8 cellular contexts compared by ENCODE assay signal in the genomic region with DNA sequence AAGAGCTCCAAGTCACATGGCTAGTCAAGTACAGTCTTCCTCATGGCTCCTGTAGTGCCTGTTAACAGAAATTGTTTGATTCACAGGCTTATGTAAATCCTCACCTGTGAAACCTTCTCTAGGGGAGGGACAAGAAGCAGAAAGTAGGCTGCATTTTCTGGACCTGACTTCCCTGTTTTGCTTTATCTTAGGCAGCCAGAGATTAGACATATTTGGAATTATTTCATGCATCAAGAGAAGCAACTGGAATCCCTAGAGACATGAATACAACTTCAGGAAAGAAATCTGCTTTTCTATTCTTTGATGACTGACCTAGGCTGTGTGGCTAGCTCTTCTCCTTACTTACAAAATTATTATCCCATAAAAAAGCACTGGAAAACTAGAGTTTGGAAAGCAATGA. TPM values are rescaled to one million over a fixed set of nuclear protein-coding genes. Genes with fewer than 3 reads are reported as not detected.
DNase-seq lines count a peak whose midpoint lies in the region; ATAC-seq and TF ChIP-seq lines count a peak whose summit lies in the region.

No MANE protein-coding gene starts in this region.

- peaks cover 3 to 5% of the 10 kb centered on the region in 2 donors for H3K36me3 Mint-ChIP-seq in activated T-cell treated with anti-CD3 and anti-CD28 coated beads, Interleukin-2, amount 50 U/mL, for 72 hours (ENCODE audit: insufficient read depth in 2 of 2)

- H3K27ac Mint-ChIP-seq in activated T-cell treated with anti-CD3 and anti-CD28 coated beads, Interleukin-2, amount 50 U/mL, for 72 hours, result peak overlapping the region; percentile 68

- peaks cover 0 to 2% of the 10 kb centered on the region in 2 donors for H3K9me3 Mint-ChIP-seq in activated T-cell treated with anti-CD3 and anti-CD28 coated beads, Interleukin-2, amount 50 U/mL, for 72 hours

- no peak for TF ChIP-seq EP300 in upper lobe of left lung (IDR thresholded peaks at IDR 0.05)

- no peaks in the 10 kb centered on the region for H3K27me3 Mint-ChIP-seq in activated T-cell treated with anti-CD3 and anti-CD28 coated beads, Interleukin-2, amount 50 U/mL, for 72 hours (ENCODE audit: low read depth)

- peaks cover 3% of the 10 kb centered on the region for H3K36me3 ChIP-seq in effector memory CD4-positive, alpha-beta T cell (ENCODE audit: control insufficient read depth, insufficient read depth, low read length)
- H3K36me3 ChIP-seq in muscle layer of colon (ENCODE audit: insufficient read depth, low read length), result no peaks in the 10 kb centered on the region
- no peaks in the 10 kb centered on the region for H3K36me3 ChIP-seq in upper lobe of left lung

- peak overlapping the region; percentile 15 for H3K9ac ChIP-seq in muscle layer of colon (ENCODE audit: low read length)

- H3K27ac ChIP-seq in effector memory CD4-positive, alpha-beta T cell (ENCODE audit: insufficient read depth, low read length, poor library complexity, severe bottlenecking), result peak overlapping the region; percentile 37
- H3K27ac ChIP-seq in muscle layer of colon (ENCODE audit: low read depth, low read length) (peak overlapping the region; percentile 19), upper lobe of left lung (peak overlapping the region; percentile 54 to 84 (median 76))

- no peak for TF ChIP-seq CTCF in upper lobe of left lung (IDR thresholded peaks at IDR 0.05)

- DNase-seq in activated T-cell treated with anti-CD3 and anti-CD28 coated beads, Interleukin-2, amount 50 U/mL, for 72 hours, result no peak
- no peak for DNase-seq in activated T-cell treated with anti-CD3 and anti-CD28 coated beads, Interleukin-2, amount 50 U/mL, for 48 hours
- no peak for DNase-seq in effector memory CD4-positive, alpha-beta T cell
- DNase-seq in upper lobe of left lung (no peak), hippocampal formation (lab: John Stamatoyannopoulos, UW) (no peak)

- no peak overlapping the region for H3K4me3 Mint-ChIP-seq in activated T-cell treated with anti-CD3 and anti-CD28 coated beads, Interleukin-2, amount 50 U/mL, for 72 hours

- H3K4me3 ChIP-seq in effector memory CD4-positive, alpha-beta T cell (ENCODE audit: insufficient read depth, low read depth, low read length, poor library complexity, severe bottlenecking), result no peak overlapping the region
- H3K4me3 ChIP-seq in muscle layer of colon (ENCODE audit: low read depth in 1 of 2, low read length in 2 of 2), result no peak overlapping the region
- H3K4me3 ChIP-seq in upper lobe of left lung, result no peak overlapping the region

- no peak for ATAC-seq in activated T-cell treated with anti-CD3 and anti-CD28 coated beads, Interleukin-2, amount 50 U/mL, for 72 hours (replicated peaks in 1 of 2)
- ATAC-seq in upper lobe of left lung (ENCODE audit: low FRiP score in 2 of 2) (peak; percentile 51 to 72), GM19328 (IDR thresholded peaks at IDR 0.05; ENCODE audit: unreplicated experiment) (no peak), HG03159 (IDR thresholded peaks at IDR 0.05; ENCODE audit: unreplicated experiment) (no peak)

- peaks cover 45% of the 10 kb centered on the region for H3K4me1 Mint-ChIP-seq in activated T-cell treated with anti-CD3 and anti-CD28 coated beads, Interleukin-2, amount 50 U/mL, for 72 hours (ENCODE audit: low read depth)

- TF ChIP-seq POLR2A in upper lobe of left lung (IDR thresholded peaks at IDR 0.05), result no peak

- no peaks in the 10 kb centered on the region for H3K9me3 ChIP-seq in effector memory CD4-positive, alpha-beta T cell (ENCODE audit: control insufficient read depth, low read length)
- H3K9me3 ChIP-seq in muscle layer of colon (ENCODE audit: low read length), result no peaks in the 10 kb centered on the region
- H3K9me3 ChIP-seq in upper lobe of left lung, result no peaks in the 10 kb centered on the region

- peaks cover 15% of the 10 kb centered on the region for H3K4me1 ChIP-seq in effector memory CD4-positive, alpha-beta T cell (ENCODE audit: control insufficient read depth, insufficient read depth, low read length, poor library complexity, severe bottlenecking)
- H3K4me1 ChIP-seq in muscle layer of colon (ENCODE audit: insufficient read depth, low read length) (peaks cover 42% of the 10 kb centered on the region), upper lobe of left lung (peaks cover 35 to 70% (median 54%) of the 10 kb centered on the region in 4 donors)

- no peaks in the 10 kb centered on the region for H3K27me3 ChIP-seq in effector memory CD4-positive, alpha-beta T cell (replicated peaks; ENCODE audit: control insufficient read depth, insufficient read depth, low read length, poor library complexity, severe bottlenecking)
- H3K27me3 ChIP-seq in muscle layer of colon (ENCODE audit: control insufficient read depth in 1 of 2, insufficient read depth in 2 of 2, low read length in 2 of 2), result no peaks in the 10 kb centered on the region
- H3K27me3 ChIP-seq in upper lobe of left lung, result no peaks in the 10 kb centered on the region

RNA-seq across cellular contexts. Expression of a gene that starts 52.3 kb away (rescaled TPM):
- 100 to 1,000 TPM; 120 to 163 TPM for total RNA-seq in activated T-cell treated with anti-CD3 and anti-CD28 coated beads, Interleukin-2, amount 50 U/mL, for 72 hours
- 100 to 1,000 TPM; 233 to 388 (median 270) TPM for total RNA-seq in upper lobe of left lung

Comparison
In these comparisons a context has a peak if more than half of its experiments do, and no peak if none do; other contexts are left out.
1. ATAC-seq: peak in upper lobe of left lung (2 of 2); none in activated T-cell treated with anti-CD3 and anti-CD28 coated beads, Interleukin-2, amount 50 U/mL, for 72 hours (0 of 2), GM19328 (single experiment) and HG03159 (single experiment).
2. H3K27ac ChIP-seq: peak in every context shown above with its lines; median percentile 76 in upper lobe of left lung; 37 in effector memory CD4-positive, alpha-beta T cell; 19 in muscle layer of colon.